ENCODE assay signal across 19 cellular contexts in genomic region chr20:58011947-58012610, GRCh38.
"Had no signal": no experiment of that assay in that cellular context is flagged by ENCODE, and none has a peak within 500 bp of the region (broad histone marks: within the 10 kb centered on the region; RNA-seq: fewer than 3 reads in every experiment).

No MANE protein-coding gene starts in this region.

- H3K4me3 ChIP-seq: coronary artery, lower lobe of right lung, right atrium auricular region, sigmoid colon, stomach, thyroid gland had no signal

- H3K27me3 ChIP-seq: neutrophil, right atrium auricular region, thyroid gland had no signal

- H3K27ac ChIP-seq: coronary artery, lower lobe of right lung, neutrophil, parathyroid adenoma, right atrium auricular region, sigmoid colon, stomach, thyroid gland had no signal

- H3K4me1 Mint-ChIP-seq: natural killer cell had no signal

- DNase-seq: dermis blood vessel endothelial cell; effector memory CD4-positive, alpha-beta T cell; erythroblast; left ventricle myocardium superior; natural killer cell; sigmoid colon; stimulated activated CD4-positive, alpha-beta T cell treated with anti-CD3 and anti-CD28 coated beads, Interleukin-2, amount 100 ng/mL, for 24 hours; stimulated activated CD4-positive, alpha-beta T cell treated with anti-CD3 and anti-CD28 coated beads, Interleukin-4, amount 100 ng/mL, for 24 hours; stimulated activated naive CD4-positive, alpha-beta T cell treated with Interleukin-2 at 50 U/mL for 16 hours; stomach; thyroid gland; trophoblast cell had no signal

- H3K4me1 ChIP-seq: lower lobe of right lung, parathyroid adenoma, right atrium auricular region, sigmoid colon, stomach, thyroid gland had no signal

- H3K9me3 ChIP-seq: lower lobe of right lung, neutrophil, sigmoid colon, stomach, thyroid gland had no signal

- H3K36me3 ChIP-seq: lower lobe of right lung, neutrophil, right atrium auricular region, sigmoid colon, stomach, thyroid gland had no signal

- H2AFZ ChIP-seq: parathyroid adenoma had no signal

- H3K27ac Mint-ChIP-seq: natural killer cell; progenitor cell of endocrine pancreas; stimulated activated effector memory CD8-positive, alpha-beta T cell treated with anti-CD3 and anti-CD28 coated beads, Interleukin-12 subunit alpha, Interleukin-12 subunit beta, amount 100 ng/mL, for 72 hours had no signal

- H3K36me3 Mint-ChIP-seq: natural killer cell; stimulated activated effector memory CD8-positive, alpha-beta T cell treated with anti-CD3 and anti-CD28 coated beads, Interleukin-12 subunit alpha, Interleukin-12 subunit beta, amount 100 ng/mL, for 72 hours had no signal

- H3K9ac ChIP-seq: parathyroid adenoma had no signal

- ATAC-seq: left ventricle myocardium superior; lower lobe of right lung; natural killer cell; stimulated activated effector memory CD8-positive, alpha-beta T cell treated with anti-CD3 and anti-CD28 coated beads, Interleukin-12 subunit alpha, Interleukin-12 subunit beta, amount 100 ng/mL, for 72 hours had no signal

- H3K4me3 Mint-ChIP-seq: natural killer cell; stimulated activated effector memory CD8-positive, alpha-beta T cell treated with anti-CD3 and anti-CD28 coated beads, Interleukin-12 subunit alpha, Interleukin-12 subunit beta, amount 100 ng/mL, for 72 hours had no signal

- H3K9me3 Mint-ChIP-seq: natural killer cell; stimulated activated effector memory CD8-positive, alpha-beta T cell treated with anti-CD3 and anti-CD28 coated beads, Interleukin-12 subunit alpha, Interleukin-12 subunit beta, amount 100 ng/mL, for 72 hours had no signal
